Comparison of ENCODE assay signal across 7 cellular contexts in genomic region chr7:74252893-74253292, GRCh38. TPM values are rescaled to one million over a fixed set of nuclear protein-coding genes. Genes with fewer than 3 reads are reported as not detected.
DNase-seq lines count a peak whose midpoint lies in the region; ATAC-seq and TF ChIP-seq lines count a peak whose summit lies in the region.

No MANE protein-coding gene starts in this region.

- H3K27me3 ChIP-seq in neural progenitor cell: no peaks in the 10 kb centered on the region

- peak; percentile 67 for DNase-seq in GM12865 (ENCODE audit: low read depth)
- DNase-seq in NCI-H1105 treated with DMSO at 0.1 percent for 48 hours (lab: John Stamatoyannopoulos, UW): peak; percentile 64
- no peak for DNase-seq in activated naive CD8-positive, alpha-beta T cell treated with anti-CD3 and anti-CD28 coated beads, Interleukin-2, amount 10 ng/mL, durations not matched to agents 7 days and 5 days
- DNase-seq in neural progenitor cell (ENCODE audit: low spot score): no peak
- DNase-seq in MV-4-11 (lab: John Stamatoyannopoulos, UW): no peak
- no peak for DNase-seq in NCI-H1048 (lab: John Stamatoyannopoulos, UW)
- DNase-seq in KBM-7: no peak

- peaks cover 31% of the 10 kb centered on the region for H3K4me1 Mint-ChIP-seq in activated naive CD8-positive, alpha-beta T cell treated with anti-CD3 and anti-CD28 coated beads, Interleukin-2, amount 10 ng/mL, durations not matched to agents 7 days and 5 days
- H3K4me1 Mint-ChIP-seq in neural progenitor cell: peaks cover 11% of the 10 kb centered on the region

- peaks cover 10% of the 10 kb centered on the region for H3K4me1 ChIP-seq in neural progenitor cell

- POLR2A ChIA-PET in activated naive CD8-positive, alpha-beta T cell treated with anti-CD3 and anti-CD28 coated beads, Interleukin-2, amount 10 ng/mL, durations not matched to agents 7 days and 5 days (lab: Charles Lee): interaction anchor here (0.6 to 1.6 kb wide), 5 partner anchors 8 to 542 kb away, joined by 3 to 9 read pairs (median 4); no protein-coding TSS in a partner anchor

- H3K9me3 Mint-ChIP-seq in activated naive CD8-positive, alpha-beta T cell treated with anti-CD3 and anti-CD28 coated beads, Interleukin-2, amount 10 ng/mL, durations not matched to agents 7 days and 5 days: no peaks in the 10 kb centered on the region
- H3K9me3 Mint-ChIP-seq in neural progenitor cell: no peaks in the 10 kb centered on the region

- peaks cover 11% of the 10 kb centered on the region for H3F3A ChIP-seq in neural progenitor cell (ENCODE audit: low read depth)

- peak overlapping the region; percentile 85 for H3K9ac ChIP-seq in neural progenitor cell

- H3K4me3 Mint-ChIP-seq in activated naive CD8-positive, alpha-beta T cell treated with anti-CD3 and anti-CD28 coated beads, Interleukin-2, amount 10 ng/mL, durations not matched to agents 7 days and 5 days: peak overlapping the region; percentile 94
- H3K4me3 Mint-ChIP-seq in neural progenitor cell: peak overlapping the region; percentile 95

- no peak overlapping the region for H2AFZ ChIP-seq in neural progenitor cell (replicated peaks)

- H3K79me2 ChIP-seq in neural progenitor cell (ENCODE audit: low read depth): peaks cover 64% of the 10 kb centered on the region

- peaks cover 3% of the 10 kb centered on the region for H3K36me3 ChIP-seq in neural progenitor cell

- H3K9me3 ChIP-seq in neural progenitor cell (ENCODE audit: low read depth): no peaks in the 10 kb centered on the region

- H3K27ac ChIP-seq in neural progenitor cell: no peak overlapping the region

- TF ChIP-seq CTCF in GM12865 (IDR thresholded peaks at IDR 0.05; ENCODE audit: insufficient read depth, low read depth, low read length, missing control alignments): no peak
- TF ChIP-seq CTCF in neural progenitor cell (IDR thresholded peaks at IDR 0.05): no peak

- peaks cover 26% of the 10 kb centered on the region for H3K36me3 Mint-ChIP-seq in activated naive CD8-positive, alpha-beta T cell treated with anti-CD3 and anti-CD28 coated beads, Interleukin-2, amount 10 ng/mL, durations not matched to agents 7 days and 5 days
- peaks cover 23% of the 10 kb centered on the region for H3K36me3 Mint-ChIP-seq in neural progenitor cell

- peak overlapping the region; percentile 74 for H3K4me2 ChIP-seq in neural progenitor cell

- in situ Hi-C loops in KBM-7 (cut with MboI; ENCODE audit: low pct_unique_long_range_greater_than_20kb, low sequenced_read_pairs): no loop called here

- H4K20me1 ChIP-seq in neural progenitor cell (ENCODE audit: low read depth): peaks cover 9% of the 10 kb centered on the region

- no peak overlapping the region for H3K27ac Mint-ChIP-seq in activated naive CD8-positive, alpha-beta T cell treated with anti-CD3 and anti-CD28 coated beads, Interleukin-2, amount 10 ng/mL, durations not matched to agents 7 days and 5 days
- H3K27ac Mint-ChIP-seq in neural progenitor cell: no peak overlapping the region

- no peaks in the 10 kb centered on the region for H3K27me3 Mint-ChIP-seq in activated naive CD8-positive, alpha-beta T cell treated with anti-CD3 and anti-CD28 coated beads, Interleukin-2, amount 10 ng/mL, durations not matched to agents 7 days and 5 days
- peaks cover 2% of the 10 kb centered on the region for H3K27me3 Mint-ChIP-seq in neural progenitor cell (ENCODE audit: insufficient read depth, low read depth)

- H3K4me3 ChIP-seq in GM12865 (ENCODE audit: low read depth, low read length) (peak overlapping the region; percentile 92), neural progenitor cell (peak overlapping the region; percentile 82)

- no peak for ATAC-seq in activated naive CD8-positive, alpha-beta T cell treated with anti-CD3 and anti-CD28 coated beads, Interleukin-2, amount 10 ng/mL, durations not matched to agents 7 days and 5 days (ENCODE audit: low read depth)

RNA-seq across cellular contexts. Expression of gene RFC2, which starts 1.3 kb away (rescaled TPM):
- 10 to 100 TPM; 53.0 to 56.6 TPM for total RNA-seq in activated naive CD8-positive, alpha-beta T cell treated with anti-CD3 and anti-CD28 coated beads, Interleukin-2, amount 10 ng/mL, durations not matched to agents 7 days and 5 days
- total RNA-seq in neural progenitor cell (ENCODE audit: low replicate concordance): 66.0 and 71.3 TPM in 2 replicates

RNA-seq across cellular contexts. Expression of gene CLIP2, which starts 36.3 kb away (rescaled TPM):
- 1 to 10 TPM; 3.0 to 3.8 TPM for total RNA-seq in activated naive CD8-positive, alpha-beta T cell treated with anti-CD3 and anti-CD28 coated beads, Interleukin-2, amount 10 ng/mL, durations not matched to agents 7 days and 5 days
- 7.5 and 29.6 TPM in 2 replicates for total RNA-seq in neural progenitor cell (ENCODE audit: low replicate concordance)

RNA-seq across cellular contexts. Expression of gene LAT2, which starts 43.1 kb away (rescaled TPM):
- total RNA-seq in activated naive CD8-positive, alpha-beta T cell treated with anti-CD3 and anti-CD28 coated beads, Interleukin-2, amount 10 ng/mL, durations not matched to agents 7 days and 5 days: 10 to 100 TPM; 21.4 to 22.9 TPM
- not detected in 2 replicates for total RNA-seq in neural progenitor cell (ENCODE audit: low replicate concordance)

Comparison
In these comparisons a context has a peak if more than half of its experiments do, and no peak if none do; other contexts are left out.
1. DNase-seq: peak in GM12865 (single experiment) and NCI-H1105 treated with DMSO at 0.1 percent for 48 hours (single experiment); none in activated naive CD8-positive, alpha-beta T cell treated with anti-CD3 and anti-CD28 coated beads, Interleukin-2, amount 10 ng/mL, durations not matched to agents 7 days and 5 days (single experiment), neural progenitor cell (single experiment), MV-4-11 (single experiment), NCI-H1048 (single experiment) and KBM-7 (single experiment).
2. RNA of gene LAT2, which starts 43.1 kb away (total RNA-seq): 21.4 to 22.9 TPM in activated naive CD8-positive, alpha-beta T cell treated with anti-CD3 and anti-CD28 coated beads, Interleukin-2, amount 10 ng/mL, durations not matched to agents 7 days and 5 days; not detected in neural progenitor cell; every median in the first group is over 10 times any median in the second.